12 cellular contexts compared by ENCODE assay signal in the genomic region with DNA sequence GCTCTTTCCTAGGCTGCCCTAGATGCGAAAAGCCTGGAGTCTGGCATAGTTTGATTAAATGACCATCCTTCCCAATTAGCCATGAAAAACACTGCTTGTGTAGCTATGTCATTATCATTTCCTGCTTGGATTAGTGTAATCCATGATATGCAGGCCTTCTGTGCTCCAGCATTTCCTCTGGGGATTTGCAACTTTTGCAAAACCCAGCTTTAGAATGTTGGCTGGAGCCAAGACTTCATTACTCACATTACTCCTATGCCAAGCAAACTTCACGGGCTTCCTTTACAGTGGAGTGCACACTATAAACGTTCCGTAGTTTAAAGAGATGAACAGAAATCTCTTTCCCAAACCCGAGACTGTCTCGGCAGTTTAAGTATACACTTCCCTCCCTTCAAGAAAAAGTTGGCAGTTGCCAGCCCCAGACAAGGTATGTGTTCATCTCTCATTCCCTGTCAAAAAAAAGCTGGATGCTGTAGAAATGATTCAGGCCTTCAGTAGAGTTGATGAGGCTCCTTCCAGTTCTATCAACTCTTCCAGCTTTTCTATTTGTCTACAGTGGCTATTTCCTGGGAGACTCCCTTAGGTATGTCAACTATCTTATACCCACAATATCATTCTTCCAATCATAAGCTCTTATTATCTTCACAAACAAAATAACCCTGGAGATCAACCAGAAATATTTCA.
DNase-seq lines count a peak whose midpoint lies in the region; ATAC-seq, FAIRE-seq and TF ChIP-seq lines count a peak whose summit lies in the region.
"Had no signal": no experiment of that assay in that cellular context is flagged by ENCODE, and none has a peak within 500 bp of the region (broad histone marks: within the 10 kb centered on the region; RNA-seq: fewer than 3 reads in every experiment).

No MANE protein-coding gene starts in this region.

- dilution Hi-C loops in endothelial cell of umbilical vein (cut with MboI; ENCODE audit: extremely low pct_ligation_motif_present, low sequenced_read_pairs), result no loop called here

- DNase-seq in AG04450 (ENCODE audit: low read depth, low spot score), result peak; percentile 76
- peak; percentile 43 for DNase-seq in NCI-H69 (lab: John Stamatoyannopoulos, UW)
- DNase-seq in endothelial cell of umbilical vein (ENCODE audit: low read depth, low spot score), result peak; percentile 93
- DNase-seq in mucosa of descending colon, result peak in 1 of 3 donors; percentile 24
- DNase-seq in DMS53 treated with DMSO at 0.1 percent for 48 hours (lab: John Stamatoyannopoulos, UW; ENCODE audit: unreplicated experiment), result no peak
- DNase-seq: activated CD4-positive, alpha-beta T cell treated with anti-CD3 and anti-CD28 coated beads, Interleukin-2, amount 50 U/mL, for 48 hours; effector memory CD8-positive, alpha-beta T cell; stimulated activated naive CD8-positive, alpha-beta T cell treated with anti-CD3 and anti-CD28 coated beads, Interleukin-15, amount 100 ng/mL, for 72 hours had no signal

- peaks cover 4% of the 10 kb centered on the region for H3K79me2 ChIP-seq in endothelial cell of umbilical vein (ENCODE audit: control insufficient read depth, insufficient read depth, low read length)

- TF ChIP-seq CTCF in AG04450 (IDR thresholded peaks at IDR 0.05; ENCODE audit: low read depth, low read length), result no peak
- no peak for TF ChIP-seq CTCF in endothelial cell of umbilical vein (IDR thresholded peaks at IDR 0.05; ENCODE audit: extremely low read depth in 1 of 2, insufficient read depth in 1 of 2, low read depth in 1 of 2, low read length in 2 of 2)
- no peak for TF ChIP-seq CTCF in mucosa of descending colon (IDR thresholded peaks at IDR 0.05)

- FAIRE-seq in endothelial cell of umbilical vein (lab: Jason Lieb, UNC), result peak; percentile 86

- peak overlapping the region; percentile 50 for H3K9ac ChIP-seq in endothelial cell of umbilical vein (replicated peaks; ENCODE audit: extremely low read depth, insufficient read depth, low read length)

- H3K9me3 ChIP-seq in AG04450 (ENCODE audit: control insufficient read depth, insufficient read depth, low read length) (no peaks in the 10 kb centered on the region), endothelial cell of umbilical vein (replicated peaks; ENCODE audit: control insufficient read depth, insufficient read depth, low read length) (no peaks in the 10 kb centered on the region), mucosa of descending colon (no peaks in the 10 kb centered on the region)
- H3K9me3 ChIP-seq: ovary had no signal

- H2AFZ ChIP-seq in endothelial cell of umbilical vein (ENCODE audit: low read depth, low read length), result peak overlapping the region; percentile 66

- CTCF ChIA-PET in AG04450 (lab: Charles Lee) (interaction anchor here (0.8 to 3.7 kb wide), 8 partner anchors 9 to 327 kb away, joined by 3 to 43 read pairs (median 6); partner anchors contain the start of gene MAML2), endothelial cell of umbilical vein (lab: Charles Lee) (interaction anchor here (0.6 to 2.6 kb wide), 23 partner anchors 11 to 327 kb away, joined by 3 to 33 read pairs (median 3); partner anchors contain the start of gene MAML2)

- BruUV-seq in endothelial cell of umbilical vein (replicated peaks; lab: Mats Ljungman, UMichigan), result TSS peak; percentile 73

- ATAC-seq in mucosa of descending colon (peak; percentile 27), GM21526 (IDR thresholded peaks at IDR 0.05; ENCODE audit: low FRiP score, unreplicated experiment) (no peak), HG03521 (IDR thresholded peaks at IDR 0.05; ENCODE audit: unreplicated experiment) (no peak), GM18907 (IDR thresholded peaks at IDR 0.05; ENCODE audit: unreplicated experiment) (no peak)
- ATAC-seq: effector memory CD8-positive, alpha-beta T cell; stimulated activated naive CD8-positive, alpha-beta T cell treated with anti-CD3 and anti-CD28 coated beads, Interleukin-15, amount 100 ng/mL, for 72 hours had no signal

- no peaks in the 10 kb centered on the region for H3K9me1 ChIP-seq in endothelial cell of umbilical vein (replicated peaks; ENCODE audit: control insufficient read depth, extremely low read depth, insufficient read depth, low read length)

- POLR2A ChIA-PET in AG04450 (lab: Yijun Ruan, JAX), result interaction anchor here (0.6 to 1.5 kb wide), 7 partner anchors 26 to 373 kb away, joined by 3 to 12 read pairs (median 6); partner anchors contain the start of genes CCDC82, FAM76B, JRKL and MAML2
- POLR2A ChIA-PET in endothelial cell of umbilical vein (lab: Charles Lee), result interaction anchor here (0.7 to 2.2 kb wide), 3 partner anchors 33 to 227 kb away, joined by 3 to 9 read pairs (median 5); partner anchors contain the start of genes CCDC82, JRKL and MAML2

- no peaks in the 10 kb centered on the region for H3K36me3 ChIP-seq in endothelial cell of umbilical vein (ENCODE audit: control insufficient read depth in 2 of 2, extremely low read depth in 1 of 2, insufficient read depth in 2 of 2, low read length in 2 of 2)
- H3K36me3 ChIP-seq in mucosa of descending colon (ENCODE audit: low read depth), result no peaks in the 10 kb centered on the region
- H3K36me3 ChIP-seq: ovary had no signal

- intact Hi-C loops in endothelial cell of umbilical vein (cut with micrococcal nuclease), result loop anchor here (1.0 kb wide), 1 partner anchor 44 kb away; no protein-coding TSS in a partner anchor
- intact Hi-C loops in mucosa of descending colon (cut with DNase I, micrococcal nuclease), result no loop called here

- no peak for TF ChIP-seq POLR2A in endothelial cell of umbilical vein (IDR thresholded peaks at IDR 0.05; ENCODE audit: low read depth, low read length)

- H3K4me1 ChIP-seq in endothelial cell of umbilical vein (ENCODE audit: control insufficient read depth, extremely low read depth, insufficient read depth, low read length) (peaks cover 31% of the 10 kb centered on the region), mucosa of descending colon (ENCODE audit: low read depth) (no peaks in the 10 kb centered on the region)

- peak overlapping the region; percentile 63 for H3K4me2 ChIP-seq in endothelial cell of umbilical vein (ENCODE audit: insufficient read depth, low read length)

- H4K20me1 ChIP-seq in endothelial cell of umbilical vein (replicated peaks; ENCODE audit: control insufficient read depth, extremely low read depth, insufficient read depth, low read length), result no peaks in the 10 kb centered on the region

- no peaks in the 10 kb centered on the region for H3K27me3 ChIP-seq in AG04450 (ENCODE audit: control insufficient read depth, insufficient read depth, low read length)
- H3K27me3 ChIP-seq in endothelial cell of umbilical vein (ENCODE audit: control insufficient read depth in 2 of 2, insufficient read depth in 2 of 2, low read length in 2 of 2), result no peaks in the 10 kb centered on the region
- H3K27me3 ChIP-seq: ovary had no signal

- peak overlapping the region; percentile 87 for H3K27ac ChIP-seq in AG04450 (ENCODE audit: low read depth, low read length)
- peak overlapping the region; percentile 80 for H3K27ac ChIP-seq in endothelial cell of umbilical vein (ENCODE audit: insufficient read depth, low read depth, low read length)
- H3K27ac ChIP-seq: ovary had no signal

- H3K4me3 ChIP-seq in AG04450 (ENCODE audit: low read depth, low read length) (peak overlapping the region; percentile 10; the same call in 1 of the 2 replicates), endothelial cell of umbilical vein (replicated peaks in 1 of 3; ENCODE audit: insufficient read depth in 1 of 3, low read depth in 1 of 3, low read length in 3 of 3) (no peak overlapping the region), mucosa of descending colon (no peak overlapping the region)
- H3K4me3 ChIP-seq: ovary had no signal

TF ChIP-seq in endothelial cell of umbilical vein, 7 proteins besides CTCF, POLR2A, EP300 and RAD21:
- TF ChIP-seq JUN (IDR thresholded peaks at IDR 0.05; ENCODE audit: borderline replicate concordance, insufficient read depth, insufficient read length, low read depth) (peak; percentile 30), MYC (IDR thresholded peaks at IDR 0.05; ENCODE audit: low read depth, low read length) (no peak), MAX (IDR thresholded peaks at IDR 0.05; ENCODE audit: insufficient read depth, insufficient read length) (no peak), FOS (IDR thresholded peaks at IDR 0.05; ENCODE audit: borderline replicate concordance, insufficient read depth, low read length) (peak; percentile 48), EZH2 (IDR thresholded peaks at IDR 0.05; ENCODE audit: borderline replicate concordance, low read depth, low read length, severe bottlenecking) (no peak), POLR2AphosphoS5 (IDR thresholded peaks at IDR 0.05; ENCODE audit: insufficient read depth, low read depth, low read length) (peak; percentile 78), GATA2 (IDR thresholded peaks at IDR 0.05; ENCODE audit: insufficient read depth, insufficient read length, low read depth, low read length) (peak; percentile 68)
